9 cellular contexts compared by ENCODE assay signal in genomic region chr12:6684609-6685008, GRCh38. TPM values are rescaled to one million over a fixed set of nuclear protein-coding genes. Genes with fewer than 3 reads are reported as not detected.
A peak's percentile ranks its signal among the peaks of the same experiment; 100 is the strongest.
DNase-seq lines count a peak whose midpoint lies in the region; ATAC-seq and TF ChIP-seq lines count a peak whose summit lies in the region.
"Had no signal": no experiment of that assay in that cellular context is flagged by ENCODE, and none has a peak within 500 bp of the region (broad histone marks: within the 10 kb centered on the region; RNA-seq: fewer than 3 reads in every experiment).

No MANE protein-coding gene starts in this region.

- peaks cover 0 to 31% (median 17%) of the 10 kb centered on the region in 4 donors for H3K4me1 ChIP-seq in tibial artery

- DNase-seq in stimulated activated CD4-positive, alpha-beta T cell treated with anti-CD3 and anti-CD28 coated beads, Interleukin-12 subunit alpha, Interleukin-12 subunit beta, amount 100 ng/mL, for 48 hours (ENCODE audit: low read depth in 2 of 3, low spot score in 1 of 3): peak; percentile 18 to 70 (median 41)
- DNase-seq in stimulated activated CD4-positive, alpha-beta T cell treated with anti-CD3 and anti-CD28 coated beads, Interleukin-12 subunit alpha, Interleukin-12 subunit beta, amount 100 ng/mL, for 4 hours: no peak
- DNase-seq in NCI-H2171 (lab: John Stamatoyannopoulos, UW): peak; percentile 86
- DNase-seq in activated T-cell treated with anti-CD3 and anti-CD28 coated beads, Interleukin-2, amount 50 U/mL, for 72 hours: peak; percentile 62 to 74
- DNase-seq in iPS-NIHi7 (ENCODE audit: extremely low spot score): peak; percentile 47
- DNase-seq in tibial artery: no peak
- no peak for DNase-seq in omental fat pad (ENCODE audit: low spot score)

- H3K4me3 ChIP-seq in tibial artery: no peak overlapping the region

- no peaks in the 10 kb centered on the region for H3K27me3 ChIP-seq in tibial artery

- peaks cover 2 to 20% of the 10 kb centered on the region in 2 donors for H3K36me3 Mint-ChIP-seq in activated T-cell treated with anti-CD3 and anti-CD28 coated beads, Interleukin-2, amount 50 U/mL, for 72 hours (ENCODE audit: insufficient read depth in 2 of 2)

- TF ChIP-seq CTCF in tibial artery (IDR thresholded peaks at IDR 0.05): peak; percentile 24 to 32
- no peak for TF ChIP-seq CTCF in omental fat pad (IDR thresholded peaks at IDR 0.05)

- peak overlapping the region; percentile 92 for H3K27ac Mint-ChIP-seq in activated T-cell treated with anti-CD3 and anti-CD28 coated beads, Interleukin-2, amount 50 U/mL, for 72 hours

- H3K9me3 ChIP-seq in tibial artery: no peaks in the 10 kb centered on the region

- H3K36me3 ChIP-seq in tibial artery: peaks cover 1 to 17% (median 8%) of the 10 kb centered on the region in 3 donors

- no peaks in the 10 kb centered on the region for H3K27me3 Mint-ChIP-seq in activated T-cell treated with anti-CD3 and anti-CD28 coated beads, Interleukin-2, amount 50 U/mL, for 72 hours (ENCODE audit: low read depth)

- intact Hi-C loops in tibial artery (cut with DNase I; ENCODE audit: low total_unique reads): no loop called here

- H3K9me3 Mint-ChIP-seq in activated T-cell treated with anti-CD3 and anti-CD28 coated beads, Interleukin-2, amount 50 U/mL, for 72 hours: no peaks in the 10 kb centered on the region

- H3K4me1 Mint-ChIP-seq in activated T-cell treated with anti-CD3 and anti-CD28 coated beads, Interleukin-2, amount 50 U/mL, for 72 hours (ENCODE audit: low read depth): peaks cover 53% of the 10 kb centered on the region

- no peak overlapping the region for H3K27ac ChIP-seq in tibial artery
- H3K27ac ChIP-seq: epithelial cell of prostate had no signal

- peak overlapping the region in 1 of 2 donors; percentile 63 for H3K4me3 Mint-ChIP-seq in activated T-cell treated with anti-CD3 and anti-CD28 coated beads, Interleukin-2, amount 50 U/mL, for 72 hours

- ATAC-seq in activated T-cell treated with anti-CD3 and anti-CD28 coated beads, Interleukin-2, amount 50 U/mL, for 72 hours (replicated peaks in 1 of 2): peak; percentile 10 to 39
- ATAC-seq in GM21723 (IDR thresholded peaks at IDR 0.05; ENCODE audit: unreplicated experiment) (no peak), omental fat pad (ENCODE audit: low FRiP score) (no peak)

RNA-seq across cellular contexts. Expression of gene ZNF384, which starts 4.6 kb away (rescaled TPM):
- 10 to 100 TPM; 78.1 to 82.2 TPM for total RNA-seq in activated T-cell treated with anti-CD3 and anti-CD28 coated beads, Interleukin-2, amount 50 U/mL, for 72 hours
- 10 to 100 TPM; 28.1 to 36.7 (median 34.6) TPM for total RNA-seq in omental fat pad

RNA-seq across cellular contexts. Expression of gene PIANP, which starts 16.0 kb away (rescaled TPM):
- total RNA-seq in activated T-cell treated with anti-CD3 and anti-CD28 coated beads, Interleukin-2, amount 50 U/mL, for 72 hours: under 1 TPM; 0.58 to 0.76 TPM
- not detected for total RNA-seq in omental fat pad

RNA-seq across cellular contexts. Expression of gene ING4, which starts 21.7 kb away (rescaled TPM):
- 10 to 100 TPM; 27.6 to 28.0 TPM for total RNA-seq in activated T-cell treated with anti-CD3 and anti-CD28 coated beads, Interleukin-2, amount 50 U/mL, for 72 hours
- 10 to 100 TPM in 3 of 4 donors, 1 to 10 TPM in 1; 9.7 to 48.7 (median 24.8) TPM for total RNA-seq in omental fat pad

RNA-seq across cellular contexts. Expression of gene ACRBP, which starts 37.4 kb away (rescaled TPM):
- total RNA-seq in activated T-cell treated with anti-CD3 and anti-CD28 coated beads, Interleukin-2, amount 50 U/mL, for 72 hours: 1 to 10 TPM; 5.2 to 6.1 TPM
- 1 to 10 TPM; 1.9 to 3.8 (median 3.2) TPM for total RNA-seq in omental fat pad

RNA-seq across cellular contexts. Expression of gene COPS7A, which starts 39.2 kb away (rescaled TPM):
- 10 to 100 TPM; 30.2 to 39.7 TPM for total RNA-seq in activated T-cell treated with anti-CD3 and anti-CD28 coated beads, Interleukin-2, amount 50 U/mL, for 72 hours
- 10 to 100 TPM; 51.2 to 64.0 (median 62.7) TPM for total RNA-seq in omental fat pad

Comparison
In these comparisons a context has a peak if more than half of its experiments do, and no peak if none do; other contexts are left out.
1. DNase-seq: peak in stimulated activated CD4-positive, alpha-beta T cell treated with anti-CD3 and anti-CD28 coated beads, Interleukin-12 subunit alpha, Interleukin-12 subunit beta, amount 100 ng/mL, for 48 hours (3 of 3), NCI-H2171 (single experiment), activated T-cell treated with anti-CD3 and anti-CD28 coated beads, Interleukin-2, amount 50 U/mL, for 72 hours (2 of 2) and iPS-NIHi7 (single experiment); none in stimulated activated CD4-positive, alpha-beta T cell treated with anti-CD3 and anti-CD28 coated beads, Interleukin-12 subunit alpha, Interleukin-12 subunit beta, amount 100 ng/mL, for 4 hours (single experiment), tibial artery (0 of 2) and omental fat pad (single experiment).
2. ATAC-seq: peak in activated T-cell treated with anti-CD3 and anti-CD28 coated beads, Interleukin-2, amount 50 U/mL, for 72 hours (2 of 2); none in GM21723 (single experiment) and omental fat pad (single experiment).
3. CTCF ChIP-seq: peak in tibial artery (2 of 2); none in omental fat pad (0 of 3).